Comparison of ENCODE assay signal across 25 cellular contexts in the genomic region with DNA sequence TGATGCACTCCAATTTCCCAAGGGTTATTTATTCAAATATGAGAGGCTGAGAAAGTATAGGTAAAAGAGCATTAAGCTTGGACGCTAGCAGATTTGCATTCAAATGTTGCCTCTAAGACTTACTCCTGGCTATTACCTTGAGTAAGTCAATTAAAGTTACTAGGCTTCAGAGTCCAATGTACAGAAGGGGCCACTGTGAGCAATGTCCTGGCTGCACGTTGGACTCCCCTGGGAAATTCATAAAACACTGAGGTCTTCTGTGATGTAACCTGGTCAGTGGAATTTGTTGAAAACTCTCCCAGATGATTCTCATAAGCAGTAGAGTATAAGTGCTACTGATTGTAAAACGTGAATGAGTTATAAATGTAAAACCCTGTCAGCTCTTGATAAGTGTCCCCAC.
A peak's percentile ranks its signal among the peaks of the same experiment; 100 is the strongest.
DNase-seq lines count a peak whose midpoint lies in the region; ATAC-seq, FAIRE-seq and TF ChIP-seq lines count a peak whose summit lies in the region.
"Had no signal": no experiment of that assay in that cellular context is flagged by ENCODE, and none has a peak within 500 bp of the region (broad histone marks: within the 10 kb centered on the region; RNA-seq: fewer than 3 reads in every experiment).

No MANE protein-coding gene starts in this region.

- BruUV-seq in HepG2 (replicated peaks; lab: Mats Ljungman, UMichigan), result no TSS peak

- intact Hi-C loops in HepG2 (cut with micrococcal nuclease; ENCODE audit: unreplicated experiment) (no loop called here), right lobe of liver (cut with DNase I) (no loop called here), testis (cut with DNase I; ENCODE audit: low total_unique reads) (no loop called here)

- TF ChIP-seq POLR2A in HepG2 (IDR thresholded peaks at IDR 0.05; ENCODE audit: insufficient read depth in 1 of 2, low read depth in 2 of 2, low read length in 2 of 2) (no peak), right lobe of liver (IDR thresholded peaks at IDR 0.05) (no peak), testis (IDR thresholded peaks at IDR 0.05) (no peak)

- H3K4me3 Mint-ChIP-seq in brain, result no peak overlapping the region
- H3K4me3 Mint-ChIP-seq in nephron, result no peak overlapping the region
- H3K4me3 Mint-ChIP-seq: B cell; CD4-positive, CD25-positive, alpha-beta regulatory T cell; CD8-positive, alpha-beta T cell; HFFc6 had no signal

- DNase-seq in HepG2 (ENCODE audit: low spot score), result peak; percentile 7
- DNase-seq in right lobe of liver, result no peak
- DNase-seq in left kidney (ENCODE audit: low read depth, low spot score), result peak; percentile 12
- DNase-seq in NCI-H2227 treated with DMSO at 0.1 percent for 48 hours (lab: John Stamatoyannopoulos, UW), result no peak
- no peak for DNase-seq in testis
- no peak for DNase-seq in NCI-H146 (lab: John Stamatoyannopoulos, UW)
- DNase-seq: Caco-2; CD4-positive, CD25-positive, alpha-beta regulatory T cell; CD8-positive, alpha-beta T cell; DMS153; DND-41; GOT3; HFFc6 had no signal

- no peaks in the 10 kb centered on the region for H3K79me2 ChIP-seq in HepG2 (ENCODE audit: insufficient read depth, low read length)

- H3K27me3 ChIP-seq in HepG2 (ENCODE audit: control insufficient read depth in 1 of 2, insufficient read depth in 2 of 2, low read length in 2 of 2), result peaks cover 0 to 4% of the 10 kb centered on the region in 2 experiments; a peak in 1 of 5 replicates
- no peaks in the 10 kb centered on the region for H3K27me3 ChIP-seq in right lobe of liver
- no peaks in the 10 kb centered on the region for H3K27me3 ChIP-seq in testis
- H3K27me3 ChIP-seq: BLaER1 had no signal

- H4K20me1 ChIP-seq in HepG2 (ENCODE audit: insufficient read depth, low read length), result no peaks in the 10 kb centered on the region
- H4K20me1 ChIP-seq: BLaER1 had no signal

- H3K4me3 ChIP-seq in HepG2 (replicated peaks in 1 of 3; ENCODE audit: insufficient read depth in 1 of 3, low read depth in 2 of 3, low read length in 3 of 3) (no peak overlapping the region), right lobe of liver (no peak overlapping the region), testis (no peak overlapping the region)
- H3K4me3 ChIP-seq: BLaER1, GM12878, HAP-1 had no signal

- TF ChIP-seq CTCF in HepG2 (CRISPR knock-in tag; IDR thresholded peaks at IDR 0.05), result no peak
- TF ChIP-seq CTCF in right lobe of liver (IDR thresholded peaks at IDR 0.05), result no peak
- TF ChIP-seq CTCF in brain (conservative IDR thresholded peaks at IDR 0.05), result no peak
- TF ChIP-seq CTCF in nephron (IDR thresholded peaks at IDR 0.05; ENCODE audit: unreplicated experiment in 3 of 3), result no peak
- no peak for TF ChIP-seq CTCF in testis (IDR thresholded peaks at IDR 0.05)

- H3K4me1 Mint-ChIP-seq in brain, result peaks cover 49% of the 10 kb centered on the region
- peaks cover 40% of the 10 kb centered on the region for H3K4me1 Mint-ChIP-seq in nephron
- H3K4me1 Mint-ChIP-seq: B cell; CD4-positive, CD25-positive, alpha-beta regulatory T cell had no signal

- ATAC-seq in HepG2, result peak; percentile 80
- ATAC-seq in right lobe of liver, result no peak
- ATAC-seq: CD8-positive, alpha-beta T cell; GM12878 had no signal

- H2AFZ ChIP-seq in HepG2 (ENCODE audit: low read length), result no peak overlapping the region

- H3K27ac ChIP-seq in HepG2 (ENCODE audit: extremely low read length, insufficient read depth, low read length), result no peak overlapping the region
- H3K27ac ChIP-seq in right lobe of liver, result no peak overlapping the region
- no peak overlapping the region for H3K27ac ChIP-seq in testis
- H3K27ac ChIP-seq: 22Rv1, BLaER1, C4-2B had no signal

- whole genome bisulfite sequencing in HepG2 (ENCODE audit: low lambda C conversion rate), result 1% methylated on average over 3 of the region's 3 CpGs
- WGBS in right lobe of liver (ENCODE audit: insufficient coverage, low coverage, low lambda C conversion rate, missing lambda C conversion rate), result 48% methylated on average over 3 of the region's 3 CpGs
- 77 to 84% methylated on average over 3 of the region's 3 CpGs for WGBS in testis, 2 donors

- no peak overlapping the region for H3K4me2 ChIP-seq in HepG2 (ENCODE audit: low read depth, low read length)

- H3K36me3 ChIP-seq in HepG2 (replicated peaks in 1 of 2; ENCODE audit: control insufficient read depth in 1 of 2, insufficient read depth in 2 of 2, low read length in 2 of 2) (no peaks in the 10 kb centered on the region), right lobe of liver (no peaks in the 10 kb centered on the region), testis (ENCODE audit: low read depth, missing control alignments) (no peaks in the 10 kb centered on the region)
- H3K36me3 ChIP-seq: BLaER1, HAP-1 had no signal

- no peak for TF ChIP-seq RAD21 in HepG2 (CRISPR knock-in tag; IDR thresholded peaks at IDR 0.05)

- in situ Hi-C loops in HepG2 (cut with HindIII; ENCODE audit: extremely low pct_ligation_motif_present, low pct_unique_long_range_greater_than_20kb), result no loop called here

- H3K4me1 ChIP-seq in HepG2 (ENCODE audit: insufficient read depth, low read length), result peaks cover 16% of the 10 kb centered on the region
- H3K4me1 ChIP-seq in right lobe of liver, result no peaks in the 10 kb centered on the region
- H3K4me1 ChIP-seq in testis, result peaks cover 6% of the 10 kb centered on the region
- H3K4me1 ChIP-seq: Caco-2 had no signal

- H3K36me3 Mint-ChIP-seq in brain (no peaks in the 10 kb centered on the region), nephron (ENCODE audit: low read depth) (no peaks in the 10 kb centered on the region)
- H3K36me3 Mint-ChIP-seq: CD4-positive, CD25-positive, alpha-beta regulatory T cell; CD8-positive, alpha-beta T cell had no signal

- POLR2A ChIA-PET in HepG2 (lab: Yijun Ruan, JAX), result no interaction called here

- H3K9me3 Mint-ChIP-seq in brain, result peaks cover 0 to 3% (median 0%) of the 10 kb centered on the region in 5 experiments
- no peaks in the 10 kb centered on the region for H3K9me3 Mint-ChIP-seq in nephron
- H3K9me3 Mint-ChIP-seq: CD8-positive, alpha-beta T cell; HFFc6 had no signal

- no peak for FAIRE-seq in HepG2 (lab: Jason Lieb, UNC)
- FAIRE-seq: A204.1, G401.6, GM12878, GM19239, H54 had no signal

- H3K27me3 Mint-ChIP-seq in brain (peaks cover 3% of the 10 kb centered on the region), nephron (ENCODE audit: low read depth) (no peaks in the 10 kb centered on the region)

- H3K9ac ChIP-seq in HepG2 (ENCODE audit: insufficient read depth, low read depth, low read length), result no peak overlapping the region
- H3K9ac ChIP-seq: BLaER1 had no signal

- TF ChIP-seq EP300 in HepG2 (IDR thresholded peaks at IDR 0.05; ENCODE audit: low read depth in 2 of 2, low read length in 2 of 2), result no peak
- TF ChIP-seq EP300 in HepG2 (CRISPR knock-in tag; IDR thresholded peaks at IDR 0.05; ENCODE audit: borderline replicate concordance), result no peak

- H3K9me3 ChIP-seq in HepG2 (ENCODE audit: low read length), result no peaks in the 10 kb centered on the region
- H3K9me3 ChIP-seq in right lobe of liver, result no peaks in the 10 kb centered on the region
- no peaks in the 10 kb centered on the region for H3K9me3 ChIP-seq in testis
- H3K9me3 ChIP-seq: BLaER1, Caco-2, HAP-1 had no signal

- CTCF ChIA-PET in HepG2 (lab: Yijun Ruan, JAX; ENCODE audit: low intra/inter-chr PET ratio, low total read pairs), result no interaction called here

- H3K27ac Mint-ChIP-seq in brain (peak overlapping the region in 3 of 5 experiments; percentile 47 to 86 (median 69)), nephron (peak overlapping the region in 2 of 3 experiments; percentile 66 to 89)
- H3K27ac Mint-ChIP-seq: B cell; CD4-positive, CD25-positive, alpha-beta regulatory T cell; CD8-positive, alpha-beta T cell; HFFc6 had no signal

TF ChIP-seq in HepG2, 621 proteins besides CTCF, POLR2A, EP300 and RAD21 (continues in another document):
- 0 out of 2 replicates have a peak, but pooled peaks have one; percentile 24 for TF ChIP-seq GATAD2A (CRISPR knock-in tag; IDR thresholded peaks at IDR 0.05)
- 0 out of 2 replicates have a peak, but pooled peaks have one; percentile 30 for TF ChIP-seq PAXIP1 (CRISPR knock-in tag; conservative IDR thresholded peaks at IDR 0.05)
- TF ChIP-seq TBX2 (CRISPR knock-in tag; IDR thresholded peaks at IDR 0.05; ENCODE audit: borderline replicate concordance), result no peak
- TF ChIP-seq HNF4A (CRISPR knock-in tag; IDR thresholded peaks at IDR 0.05), result peak; percentile 50; the same call in 1 of the 2 replicates

Comparison
In these comparisons a context has a peak if more than half of its experiments do, and no peak if none do; other contexts are left out.
1. DNase-seq: peak in HepG2 (single experiment) and left kidney (single experiment); none in right lobe of liver (0 of 3), NCI-H2227 treated with DMSO at 0.1 percent for 48 hours (single experiment), testis (single experiment) and NCI-H146 (single experiment).